Comparison of ENCODE assay signal across 1 cellular context in genomic region chr16:10880609-10881452, GRCh38.
TF ChIP-seq lines count a peak whose summit lies in the region.

No MANE protein-coding gene starts in this region.

TF ChIP-seq in GM12878, 131 proteins besides CTCF, POLR2A, EP300 and RAD21 (continues in another document):
- TF ChIP-seq STAT3 (IDR thresholded peaks at IDR 0.05; ENCODE audit: low read depth, low read length) (no peak), CBX5 (IDR thresholded peaks at IDR 0.05; ENCODE audit: low read depth) (no peak), MTA2 (IDR thresholded peaks at IDR 0.05; ENCODE audit: low read depth) (no peak), SMAD1 (IDR thresholded peaks at IDR 0.05; ENCODE audit: low read depth, partially characterized antibody) (no peak), IRF4 (IDR thresholded peaks at IDR 0.05; ENCODE audit: low read depth, low read length) (0 out of 2 replicates have a peak, but pooled peaks have one; percentile 30), PAX8 (IDR thresholded peaks at IDR 0.05) (no peak), SRF (IDR thresholded peaks at IDR 0.05; ENCODE audit: low read depth in 2 of 2, low read length in 2 of 2) (no peak), CUX1 (IDR thresholded peaks at IDR 0.05; ENCODE audit: insufficient replicate concordance, low read depth, low read length) (no peak), ZNF592 (IDR thresholded peaks at IDR 0.05) (no peak), ZBED1 (IDR thresholded peaks at IDR 0.05; ENCODE audit: borderline replicate concordance) (no peak), WRNIP1 (IDR thresholded peaks at IDR 0.05; ENCODE audit: borderline replicate concordance, low read depth, low read length) (0 out of 2 replicates have a peak, but pooled peaks have one; percentile 21), CEBPB (IDR thresholded peaks at IDR 0.05; ENCODE audit: borderline replicate concordance in 1 of 2, low read depth in 2 of 2, low read length in 2 of 2) (no peak), ZNF207 (IDR thresholded peaks at IDR 0.05; ENCODE audit: borderline replicate concordance) (no peak), GATAD2B (conservative IDR thresholded peaks at IDR 0.05; ENCODE audit: low read depth) (no peak), FOXK2 (IDR thresholded peaks at IDR 0.05) (no peak), BHLHE40 (IDR thresholded peaks at IDR 0.05; ENCODE audit: borderline replicate concordance in 1 of 2, low read depth in 2 of 2, low read length in 1 of 2) (peak; percentile 34 to 40; a peak in 2 of 4 replicates), IRF5 (IDR thresholded peaks at IDR 0.05; ENCODE audit: borderline replicate concordance) (no peak), REST (IDR thresholded peaks at IDR 0.05; ENCODE audit: low read depth, low read length) (no peak), NBN (IDR thresholded peaks at IDR 0.05) (peak; percentile 33; the same call in 1 of the 2 replicates), CREB1 (IDR thresholded peaks at IDR 0.05; ENCODE audit: low read depth) (no peak), RBBP5 (conservative IDR thresholded peaks at IDR 0.05) (no peak), USF1 (IDR thresholded peaks at IDR 0.05; ENCODE audit: borderline replicate concordance, extremely low read length, insufficient read depth, low read depth, low read length) (no peak), MYC (IDR thresholded peaks at IDR 0.05; ENCODE audit: insufficient read depth, insufficient read length, insufficient replicate concordance, low read length, severe bottlenecking) (no peak), RELB (IDR thresholded peaks at IDR 0.05; ENCODE audit: low read depth) (no peak), TBL1XR1 (IDR thresholded peaks at IDR 0.05; ENCODE audit: low read depth, low read length) (no peak), E4F1 (IDR thresholded peaks at IDR 0.05; ENCODE audit: borderline replicate concordance, partially characterized antibody) (no peak), TCF7 (IDR thresholded peaks at IDR 0.05; ENCODE audit: borderline replicate concordance) (no peak), PRDM15 (CRISPR knock-in tag; IDR thresholded peaks at IDR 0.05) (no peak), JUNB (IDR thresholded peaks at IDR 0.05) (no peak), SUZ12 (IDR thresholded peaks at IDR 0.05; ENCODE audit: unreplicated experiment) (no peak), MEF2A (IDR thresholded peaks at IDR 0.05; ENCODE audit: insufficient read depth, low read depth, low read length) (0 out of 2 replicates have a peak, but pooled peaks have one; percentile 17), TCF12 (IDR thresholded peaks at IDR 0.05; ENCODE audit: low read depth, low read length) (0 out of 2 replicates have a peak, but pooled peaks have one; percentile 10), SMARCA5 (IDR thresholded peaks at IDR 0.05) (no peak), POU2F2 (IDR thresholded peaks at IDR 0.05; ENCODE audit: borderline replicate concordance, low read depth, low read length) (0 out of 3 replicates have a peak, but pooled peaks have one; percentile 11)
